Comparison of ENCODE assay signal across 17 cellular contexts in genomic region chr5:34550977-34551376, GRCh38.
DNase-seq lines count a peak whose midpoint lies in the region; ATAC-seq and TF ChIP-seq lines count a peak whose summit lies in the region.
"Had no signal": no experiment of that assay in that cellular context is flagged by ENCODE, and none has a peak within 500 bp of the region (broad histone marks: within the 10 kb centered on the region; RNA-seq: fewer than 3 reads in every experiment).

No MANE protein-coding gene starts in this region.

- H3K4me3 Mint-ChIP-seq in brain: no peak overlapping the region
- no peak overlapping the region for H3K4me3 Mint-ChIP-seq in osteocyte (ENCODE audit: unreplicated experiment)
- H3K4me3 Mint-ChIP-seq: B cell; CD8-positive, alpha-beta T cell; GM23338 had no signal

- DNase-seq in DMS53 (lab: John Stamatoyannopoulos, UW) (peak; percentile 20), DMS53 treated with DMSO at 0.1 percent for 48 hours (lab: John Stamatoyannopoulos, UW; ENCODE audit: unreplicated experiment) (no peak), left ventricle myocardium superior (no peak), right cardiac atrium (no peak), osteocyte (ENCODE audit: extremely low spot score, unreplicated experiment) (no peak), islet precursor cell (no peak)
- DNase-seq: 8988T; CD8-positive, alpha-beta T cell; DMS 273 treated with DMSO at 0.1 percent for 48 hours; DMS79; GF-D8; HCEC 1CT had no signal

- TF ChIP-seq CTCF in brain (conservative IDR thresholded peaks at IDR 0.05) (no peak), osteocyte (IDR thresholded peaks at IDR 0.05) (no peak)

- H3K27ac ChIP-seq in right cardiac atrium (ENCODE audit: low read length): no peak overlapping the region
- H3K27ac ChIP-seq: BLaER1 treated with 17β-estradiol and CSF1 and Interleukin-3, amounts not matched to agents 10 nM and 100 nM; HL-60 had no signal

- H3K4me1 Mint-ChIP-seq in brain (peaks cover 15% of the 10 kb centered on the region), osteocyte (ENCODE audit: unreplicated experiment) (peaks cover 2% of the 10 kb centered on the region)
- H3K4me1 Mint-ChIP-seq: B cell had no signal

- no peak overlapping the region for H3K4me3 ChIP-seq in right cardiac atrium (ENCODE audit: low read length)
- H3K4me3 ChIP-seq: BLaER1 treated with 17β-estradiol and CSF1 and Interleukin-3, amounts not matched to agents 10 nM and 100 nM; GM23338 had no signal

- peaks cover 2% of the 10 kb centered on the region for H3K4me1 ChIP-seq in right cardiac atrium (ENCODE audit: control insufficient read depth, insufficient read depth, low read length)

- no peaks in the 10 kb centered on the region for H3K36me3 Mint-ChIP-seq in brain
- H3K36me3 Mint-ChIP-seq in osteocyte (ENCODE audit: unreplicated experiment): no peaks in the 10 kb centered on the region
- H3K36me3 Mint-ChIP-seq: CD8-positive, alpha-beta T cell had no signal

- no peaks in the 10 kb centered on the region for H3K27me3 Mint-ChIP-seq in brain
- H3K27me3 Mint-ChIP-seq in osteocyte (ENCODE audit: unreplicated experiment): peaks cover 10% of the 10 kb centered on the region
- H3K27me3 Mint-ChIP-seq: B cell had no signal

- peaks cover 13 to 17% (median 15%) of the 10 kb centered on the region in 5 experiments for H3K9me3 Mint-ChIP-seq in brain
- no peaks in the 10 kb centered on the region for H3K9me3 Mint-ChIP-seq in osteocyte (ENCODE audit: unreplicated experiment)

- intact Hi-C loops in left ventricle myocardium superior (cut with micrococcal nuclease): no loop called here
- intact Hi-C loops in right cardiac atrium (cut with DNase I): no loop called here

- H3K9me3 ChIP-seq in right cardiac atrium (ENCODE audit: control insufficient read depth, low read length): peaks cover 3% of the 10 kb centered on the region

- H3K27me3 ChIP-seq in right cardiac atrium (ENCODE audit: control insufficient read depth, insufficient read depth): no peaks in the 10 kb centered on the region
- H3K27me3 ChIP-seq: BLaER1 treated with 17β-estradiol and CSF1 and Interleukin-3, amounts not matched to agents 10 nM and 100 nM had no signal

- peak; percentile 79 for ATAC-seq in left ventricle myocardium superior
- no peak for ATAC-seq in right cardiac atrium
- ATAC-seq: CD8-positive, alpha-beta T cell; GM23338 had no signal

- peak overlapping the region in 4 of 5 experiments; percentile 34 to 97 (median 70) for H3K27ac Mint-ChIP-seq in brain
- no peak overlapping the region for H3K27ac Mint-ChIP-seq in osteocyte (ENCODE audit: unreplicated experiment)
- H3K27ac Mint-ChIP-seq: B cell; CD8-positive, alpha-beta T cell; GM23338 had no signal

- 43% methylated on average over 3 of the region's 3 CpGs for WGBS in right cardiac atrium
